23 cellular contexts compared by ENCODE assay signal in genomic region chr12:25675808-25676207, GRCh38.
"Had no signal": no experiment of that assay in that cellular context is flagged by ENCODE, and none has a peak within 500 bp of the region (broad histone marks: within the 10 kb centered on the region; RNA-seq: fewer than 3 reads in every experiment).

No MANE protein-coding gene starts in this region.

- H3K27me3 Mint-ChIP-seq: activated CD4-positive, alpha-beta memory T cell treated with anti-CD3 and anti-CD28 coated beads, Interleukin-2, amount 10 ng/mL, durations not matched to agents 7 days and 5 days; activated naive CD8-positive, alpha-beta T cell treated with anti-CD3 and anti-CD28 coated beads, Interleukin-2, amount 50 U/mL, for 24 hours; stimulated activated naive B cell treated with anti-CD40 and anti-IgM and Interleukin-4, amounts not matched to agents 10 μg/mL and 1 μg/mL and 100 μg/mL, for 72 hours had no signal

- H3K9me3 Mint-ChIP-seq: activated CD4-positive, alpha-beta memory T cell treated with anti-CD3 and anti-CD28 coated beads, Interleukin-2, amount 10 ng/mL, durations not matched to agents 7 days and 5 days; activated CD4-positive, alpha-beta T cell treated with anti-CD3 and anti-CD28 coated beads, Interleukin-2, amount 10 ng/mL, durations not matched to agents 24 days and 14 days; activated naive CD8-positive, alpha-beta T cell treated with anti-CD3 and anti-CD28 coated beads, Interleukin-2, amount 50 U/mL, for 24 hours; activated T-helper 1 cell treated with anti-CD3 and anti-CD28 coated beads, Interleukin-12 subunit alpha, Interleukin-12 subunit beta, Interleukin-2, Interleukin-4 antibody, amounts not matched to agents 30 ng/mL and 10 ng/mL and 1 ng/mL, durations not matched to agents 14 hours and 24 hours and 36 hours; nephron progenitor cell; stimulated activated naive B cell treated with anti-CD40 and anti-IgM and Interleukin-4, amounts not matched to agents 10 μg/mL and 1 μg/mL and 100 μg/mL, for 72 hours; T-helper 1 cell treated with Interleukin-12 subunit alpha and Interleukin-12 subunit beta and Interleukin-4 antibody, amounts not matched to agents 30 μg/mL and 1 μg/mL, for 36 hours had no signal

- H3K36me3 ChIP-seq: gastrocnemius medialis had no signal

- H3K4me3 Mint-ChIP-seq: activated CD4-positive, alpha-beta memory T cell treated with anti-CD3 and anti-CD28 coated beads, Interleukin-2, amount 10 ng/mL, durations not matched to agents 7 days and 5 days; activated CD4-positive, alpha-beta T cell treated with anti-CD3 and anti-CD28 coated beads, Interleukin-2, amount 10 ng/mL, durations not matched to agents 24 days and 14 days; activated naive CD8-positive, alpha-beta T cell treated with anti-CD3 and anti-CD28 coated beads, Interleukin-2, amount 50 U/mL, for 24 hours; activated T-helper 1 cell treated with anti-CD3 and anti-CD28 coated beads, Interleukin-12 subunit alpha, Interleukin-12 subunit beta, Interleukin-2, Interleukin-4 antibody, amounts not matched to agents 30 ng/mL and 10 ng/mL and 1 ng/mL, durations not matched to agents 14 hours and 24 hours and 36 hours; nephron progenitor cell; stimulated activated naive B cell treated with anti-CD40 and anti-IgM and Interleukin-4, amounts not matched to agents 10 μg/mL and 1 μg/mL and 100 μg/mL, for 72 hours; T-helper 1 cell treated with Interleukin-12 subunit alpha and Interleukin-12 subunit beta and Interleukin-4 antibody, amounts not matched to agents 30 μg/mL and 1 μg/mL, for 36 hours had no signal

- ATAC-seq: activated CD4-positive, CD25-positive, alpha-beta regulatory T cell treated with anti-CD3 and anti-CD28 coated beads, Interleukin-2, amount 50 U/mL, for 24 hours; activated naive CD8-positive, alpha-beta T cell treated with anti-CD3 and anti-CD28 coated beads, Interleukin-2, amount 50 U/mL, for 24 hours; esophagus mucosa; gastrocnemius medialis; left cardiac atrium; sciatic nerve; stimulated activated naive B cell treated with anti-CD40 and anti-IgM and Interleukin-4, amounts not matched to agents 10 μg/mL and 1 μg/mL and 100 μg/mL, for 72 hours had no signal

- H3K27ac Mint-ChIP-seq: activated CD4-positive, alpha-beta memory T cell treated with anti-CD3 and anti-CD28 coated beads, Interleukin-2, amount 10 ng/mL, durations not matched to agents 7 days and 5 days; activated CD4-positive, alpha-beta T cell treated with anti-CD3 and anti-CD28 coated beads, Interleukin-2, amount 10 ng/mL, durations not matched to agents 24 days and 14 days; activated naive CD8-positive, alpha-beta T cell treated with anti-CD3 and anti-CD28 coated beads, Interleukin-2, amount 50 U/mL, for 24 hours; activated T-helper 1 cell treated with anti-CD3 and anti-CD28 coated beads, Interleukin-12 subunit alpha, Interleukin-12 subunit beta, Interleukin-2, Interleukin-4 antibody, amounts not matched to agents 30 ng/mL and 10 ng/mL and 1 ng/mL, durations not matched to agents 14 hours and 24 hours and 36 hours; nephron progenitor cell; stimulated activated naive B cell treated with anti-CD40 and anti-IgM and Interleukin-4, amounts not matched to agents 10 μg/mL and 1 μg/mL and 100 μg/mL, for 72 hours; T-helper 1 cell treated with Interleukin-12 subunit alpha and Interleukin-12 subunit beta and Interleukin-4 antibody, amounts not matched to agents 30 μg/mL and 1 μg/mL, for 36 hours had no signal

- H3K27ac ChIP-seq: gastrocnemius medialis had no signal

- H3K9me3 ChIP-seq: gastrocnemius medialis had no signal

- H3K36me3 Mint-ChIP-seq: stimulated activated naive B cell treated with anti-CD40 and anti-IgM and Interleukin-4, amounts not matched to agents 10 μg/mL and 1 μg/mL and 100 μg/mL, for 72 hours had no signal

- H3K4me1 ChIP-seq: gastrocnemius medialis had no signal

- H3K4me1 Mint-ChIP-seq: activated CD4-positive, alpha-beta memory T cell treated with anti-CD3 and anti-CD28 coated beads, Interleukin-2, amount 10 ng/mL, durations not matched to agents 7 days and 5 days; activated CD4-positive, alpha-beta T cell treated with anti-CD3 and anti-CD28 coated beads, Interleukin-2, amount 10 ng/mL, durations not matched to agents 24 days and 14 days; activated naive CD8-positive, alpha-beta T cell treated with anti-CD3 and anti-CD28 coated beads, Interleukin-2, amount 50 U/mL, for 24 hours; nephron progenitor cell; stimulated activated naive B cell treated with anti-CD40 and anti-IgM and Interleukin-4, amounts not matched to agents 10 μg/mL and 1 μg/mL and 100 μg/mL, for 72 hours had no signal

- DNase-seq: activated CD4-positive, alpha-beta memory T cell treated with anti-CD3 and anti-CD28 coated beads, Interleukin-2, amount 10 ng/mL, durations not matched to agents 7 days and 5 days; activated CD4-positive, alpha-beta T cell treated with anti-CD3 and anti-CD28 coated beads, Interleukin-2, amount 10 ng/mL, durations not matched to agents 24 days and 14 days; activated gamma-delta T cell; activated naive CD4-positive, alpha-beta T cell treated with anti-CD3 and anti-CD28 coated beads, Interleukin-2, amount 50 U/mL, for 16 hours; activated naive CD8-positive, alpha-beta T cell treated with anti-CD3 and anti-CD28 coated beads, Interleukin-2, amount 50 U/mL, for 24 hours; activated T-cell treated with anti-CD3 and anti-CD28 coated beads for 4 hours; aorta; central memory CD4-positive, alpha-beta T cell; effector memory CD4-positive, alpha-beta T cell; gastrocnemius medialis; hypothalamus; islet precursor cell; left cardiac atrium; nephron progenitor cell; small intestine; stimulated activated naive B cell treated with anti-CD40 and anti-IgM and Interleukin-4, amounts not matched to agents 10 μg/mL and 1 μg/mL and 100 μg/mL, for 72 hours; T1000; trophoblast cell had no signal

- H3K4me3 ChIP-seq: gastrocnemius medialis had no signal
